In genomic region chr1:21307663-21308062, GRCh38 we compare ENCODE assay signal across 13 cellular contexts. TPM values are rescaled to one million over a fixed set of nuclear protein-coding genes. Genes with fewer than 3 reads are reported as not detected.
DNase-seq lines count a peak whose midpoint lies in the region; ATAC-seq and TF ChIP-seq lines count a peak whose summit lies in the region.
"Had no signal": no experiment of that assay in that cellular context is flagged by ENCODE, and none has a peak within 500 bp of the region (broad histone marks: within the 10 kb centered on the region; RNA-seq: fewer than 3 reads in every experiment).

No MANE protein-coding gene starts in this region.

- no peak overlapping the region for H3K4me3 Mint-ChIP-seq in activated B cell treated with CpG ODN at 0.5 μM for 24 hours
- H3K4me3 Mint-ChIP-seq in immature natural killer cell, result peak overlapping the region in 4 of 5 donors; percentile 14 to 75 (median 52)

- H3K4me1 Mint-ChIP-seq in activated B cell treated with CpG ODN at 0.5 μM for 24 hours (peaks cover 57% of the 10 kb centered on the region), immature natural killer cell (peaks cover 36 to 38% of the 10 kb centered on the region in 2 donors)

- CTCF ChIA-PET in activated B cell treated with CpG ODN at 0.5 μM for 24 hours (lab: Charles Lee), result interaction anchor here (0.8 kb wide), 1 partner anchor 38 kb away, joined by 3 read pairs; no protein-coding TSS in a partner anchor

- no peak overlapping the region for H3K4me3 ChIP-seq in vagina

- no peak for DNase-seq in left ventricle myocardium superior
- DNase-seq in cardiac septum (ENCODE audit: low spot score), result no peak
- DNase-seq in activated B cell treated with CpG ODN at 0.5 μM for 24 hours, result no peak
- DNase-seq in immature natural killer cell, result no peak
- DNase-seq in vagina (ENCODE audit: extremely low spot score in 2 of 2), result no peak
- DNase-seq: effector memory CD4-positive, alpha-beta T cell; HCEC 1CT; NCI-H2029 treated with DMSO at 0.1 percent for 48 hours; SHP77 treated with DMSO at 0.1 percent for 48 hours had no signal

- TF ChIP-seq CTCF in activated B cell treated with CpG ODN at 0.5 μM for 24 hours (IDR thresholded peaks at IDR 0.05), result no peak
- no peak for TF ChIP-seq CTCF in vagina (IDR thresholded peaks at IDR 0.05)

- peaks cover 90% of the 10 kb centered on the region for H3K4me1 ChIP-seq in vagina

- intact Hi-C loops in left ventricle myocardium superior (cut with micrococcal nuclease) (no loop called here), cardiac septum (cut with DNase I) (no loop called here), activated B cell treated with CpG ODN at 0.5 μM for 24 hours (cut with micrococcal nuclease) (no loop called here), vagina (cut with DNase I) (loop anchor here (2.0 kb wide), 1 partner anchor 53 kb away; no protein-coding TSS in a partner anchor)

- H3K27ac ChIP-seq in vagina, result peak overlapping the region; percentile 86

- H3K36me3 Mint-ChIP-seq in activated B cell treated with CpG ODN at 0.5 μM for 24 hours (ENCODE audit: low read depth) (peaks cover 30% of the 10 kb centered on the region), immature natural killer cell (no peaks in the 10 kb centered on the region)

- no peak for TF ChIP-seq POLR2A in vagina (IDR thresholded peaks at IDR 0.05)

- H3K36me3 ChIP-seq in vagina, result no peaks in the 10 kb centered on the region

- no peaks in the 10 kb centered on the region for H3K27me3 ChIP-seq in vagina

- POLR2A ChIA-PET in activated B cell treated with CpG ODN at 0.5 μM for 24 hours (lab: Charles Lee), result interaction anchor here (0.5 to 0.8 kb wide), 2 partner anchors 13 to 16 kb away, joined by 3 read pairs; no protein-coding TSS in a partner anchor

- H3K9me3 Mint-ChIP-seq in activated B cell treated with CpG ODN at 0.5 μM for 24 hours (no peaks in the 10 kb centered on the region), immature natural killer cell (no peaks in the 10 kb centered on the region)

- H3K27ac Mint-ChIP-seq in activated B cell treated with CpG ODN at 0.5 μM for 24 hours (peak overlapping the region; percentile 24), immature natural killer cell (peak overlapping the region; percentile 58 to 88 (median 68))

- H3K27me3 Mint-ChIP-seq in activated B cell treated with CpG ODN at 0.5 μM for 24 hours (no peaks in the 10 kb centered on the region), immature natural killer cell (ENCODE audit: low read depth in 3 of 3) (peaks cover 0 to 1% (median 0%) of the 10 kb centered on the region in 3 donors)
- H3K27me3 Mint-ChIP-seq: progenitor cell of endocrine pancreas had no signal

- no peaks in the 10 kb centered on the region for H3K9me3 ChIP-seq in vagina

- peak; percentile 12 for ATAC-seq in left ventricle myocardium superior
- peak; percentile 56 for ATAC-seq in activated B cell treated with CpG ODN at 0.5 μM for 24 hours (ENCODE audit: low read depth)
- ATAC-seq in GM18858 (IDR thresholded peaks at IDR 0.05; ENCODE audit: unreplicated experiment), result no peak
- ATAC-seq in GM18867 (IDR thresholded peaks at IDR 0.05; ENCODE audit: unreplicated experiment), result no peak
- no peak for ATAC-seq in HG02884 (IDR thresholded peaks at IDR 0.05; ENCODE audit: unreplicated experiment)

RNA-seq across cellular contexts. Expression of gene ECE1, which starts 17.4 kb away (rescaled TPM):
- 43.3 TPM for total RNA-seq in left ventricle myocardium superior
- 55.8 TPM for total RNA-seq in cardiac septum
- 208 and 209 TPM in 2 replicates for total RNA-seq in activated B cell treated with CpG ODN at 0.5 μM for 24 hours
- 10 to 100 TPM in 1 of 3 donors, 1 to 10 TPM in 2; 3.3 to 24.7 (median 4.3) TPM for polyA plus RNA-seq in immature natural killer cell
- total RNA-seq in vagina, result 93.8 TPM

Comparison
In these comparisons a context has a peak if more than half of its experiments do, and no peak if none do; other contexts are left out.
1. ATAC-seq: peak in left ventricle myocardium superior (single experiment) and activated B cell treated with CpG ODN at 0.5 μM for 24 hours (single experiment); none in GM18858 (single experiment), GM18867 (single experiment) and HG02884 (single experiment).